In the genomic region with DNA sequence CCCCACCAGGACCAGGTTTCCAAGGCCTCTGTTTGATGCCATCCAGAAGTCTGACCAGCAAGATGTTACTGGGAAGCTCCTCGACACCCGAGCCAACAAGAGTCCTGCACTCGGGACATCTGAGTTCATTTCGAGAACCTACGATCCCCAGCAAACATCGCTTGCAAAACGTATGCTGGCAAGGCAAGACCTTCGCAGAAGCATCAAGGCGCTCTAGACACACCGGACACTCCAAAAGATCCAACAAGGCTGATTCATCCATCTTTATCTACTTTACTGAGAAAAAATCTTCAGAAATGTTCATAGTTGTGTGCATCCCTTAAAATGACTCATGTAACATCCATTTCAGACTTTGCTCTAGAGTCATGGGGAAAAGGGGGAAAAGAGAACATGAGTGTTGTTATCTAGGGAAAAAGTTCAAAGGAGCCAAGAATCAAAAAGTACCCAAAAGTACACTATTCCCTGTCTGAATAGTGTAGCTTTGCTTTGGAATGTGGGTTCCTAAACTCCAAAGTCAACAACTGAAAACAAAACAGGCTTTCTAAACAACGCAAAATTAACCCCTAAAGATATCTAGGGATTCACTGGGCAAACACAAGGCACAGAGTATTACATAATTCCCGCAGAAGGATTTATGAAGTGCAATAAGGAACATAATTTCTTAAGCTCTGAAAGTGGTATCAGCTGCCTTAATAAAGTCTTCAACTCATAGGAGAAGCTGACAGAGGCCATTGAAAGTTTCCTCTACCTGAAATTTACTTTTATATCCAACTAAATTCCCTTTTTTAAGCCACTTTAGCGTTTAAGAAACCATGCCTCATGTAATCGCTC, we compare ENCODE assay signal across 8 cellular contexts. TPM values are rescaled to one million over a fixed set of nuclear protein-coding genes. Genes with fewer than 3 reads are reported as not detected.
A peak's percentile ranks its signal among the peaks of the same experiment; 100 is the strongest.
DNase-seq lines count a peak whose midpoint lies in the region; ATAC-seq lines count a peak whose summit lies in the region.

No MANE protein-coding gene starts in this region.

- DNase-seq in EL (peak; percentile 88), NCI-H69 (lab: John Stamatoyannopoulos, UW) (peak; percentile 21), NCI-H1092 treated with DMSO at 0.1 percent for 48 hours (lab: John Stamatoyannopoulos, UW) (no peak)
- DNase-seq in effector memory CD8-positive, alpha-beta T cell: no peak
- no peak for DNase-seq in natural killer cell treated with Interleukin-12 subunit alpha and Interleukin-12 subunit beta and Interleukin-15 and Interleukin-18, amount 100 ng/mL, for 72 hours (ENCODE audit: low spot score)
- DNase-seq in activated CD4-positive, CD25-positive, alpha-beta regulatory T cell treated with anti-CD3 and anti-CD28 coated beads, Interleukin-2, amount 50 U/mL, for 72 hours: no peak

- no peak for ATAC-seq in effector memory CD8-positive, alpha-beta T cell (replicated peaks)
- no peak for ATAC-seq in natural killer cell treated with Interleukin-12 subunit alpha and Interleukin-12 subunit beta and Interleukin-15 and Interleukin-18, amount 100 ng/mL, for 72 hours
- no peak for ATAC-seq in GM19452 (IDR thresholded peaks at IDR 0.05; ENCODE audit: unreplicated experiment)
- no peak for ATAC-seq in GM19328 (IDR thresholded peaks at IDR 0.05; ENCODE audit: unreplicated experiment)

- H3K36me3 Mint-ChIP-seq in effector memory CD8-positive, alpha-beta T cell (ENCODE audit: insufficient read depth): peaks cover 4% of the 10 kb centered on the region
- H3K36me3 Mint-ChIP-seq in natural killer cell treated with Interleukin-12 subunit alpha and Interleukin-12 subunit beta and Interleukin-15 and Interleukin-18, amount 100 ng/mL, for 72 hours: no peaks in the 10 kb centered on the region

- H3K27ac Mint-ChIP-seq in effector memory CD8-positive, alpha-beta T cell: no peak overlapping the region
- H3K27ac Mint-ChIP-seq in natural killer cell treated with Interleukin-12 subunit alpha and Interleukin-12 subunit beta and Interleukin-15 and Interleukin-18, amount 100 ng/mL, for 72 hours: no peak overlapping the region

- H3K9me3 Mint-ChIP-seq in effector memory CD8-positive, alpha-beta T cell: no peaks in the 10 kb centered on the region
- no peaks in the 10 kb centered on the region for H3K9me3 Mint-ChIP-seq in natural killer cell treated with Interleukin-12 subunit alpha and Interleukin-12 subunit beta and Interleukin-15 and Interleukin-18, amount 100 ng/mL, for 72 hours

- peak overlapping the region; percentile 64 to 69 for H3K4me3 Mint-ChIP-seq in effector memory CD8-positive, alpha-beta T cell
- peak overlapping the region; percentile 67 for H3K4me3 Mint-ChIP-seq in natural killer cell treated with Interleukin-12 subunit alpha and Interleukin-12 subunit beta and Interleukin-15 and Interleukin-18, amount 100 ng/mL, for 72 hours

- peaks cover 60 to 73% of the 10 kb centered on the region in 2 donors for H3K27me3 Mint-ChIP-seq in effector memory CD8-positive, alpha-beta T cell
- peaks cover 14 to 47% of the 10 kb centered on the region in 2 donors for H3K27me3 Mint-ChIP-seq in natural killer cell treated with Interleukin-12 subunit alpha and Interleukin-12 subunit beta and Interleukin-15 and Interleukin-18, amount 100 ng/mL, for 72 hours

- H3K4me1 Mint-ChIP-seq in effector memory CD8-positive, alpha-beta T cell (ENCODE audit: low read depth in 2 of 2): peaks cover 2 to 5% of the 10 kb centered on the region in 2 donors
- H3K4me1 Mint-ChIP-seq in natural killer cell treated with Interleukin-12 subunit alpha and Interleukin-12 subunit beta and Interleukin-15 and Interleukin-18, amount 100 ng/mL, for 72 hours (ENCODE audit: low read depth in 2 of 2): peaks cover 0 to 3% of the 10 kb centered on the region in 2 donors

RNA-seq across cellular contexts. Expression of gene SH3RF1, which starts 1.6 kb away (rescaled TPM):
- total RNA-seq in natural killer cell treated with Interleukin-12 subunit alpha and Interleukin-12 subunit beta and Interleukin-15 and Interleukin-18, amount 100 ng/mL, for 72 hours: 1 to 10 TPM in 1 of 2 donors, under 1 TPM in 1; 0.64 to 1.3 TPM

Comparison
In these comparisons a context has a peak if more than half of its experiments do, and no peak if none do; other contexts are left out.
1. DNase-seq: peak in EL (single experiment) and NCI-H69 (single experiment); none in effector memory CD8-positive, alpha-beta T cell (0 of 3), natural killer cell treated with Interleukin-12 subunit alpha and Interleukin-12 subunit beta and Interleukin-15 and Interleukin-18, amount 100 ng/mL, for 72 hours (single experiment), activated CD4-positive, CD25-positive, alpha-beta regulatory T cell treated with anti-CD3 and anti-CD28 coated beads, Interleukin-2, amount 50 U/mL, for 72 hours (single experiment) and NCI-H1092 treated with DMSO at 0.1 percent for 48 hours (single experiment).